ENCODE assay signal across 18 cellular contexts in the genomic region with DNA sequence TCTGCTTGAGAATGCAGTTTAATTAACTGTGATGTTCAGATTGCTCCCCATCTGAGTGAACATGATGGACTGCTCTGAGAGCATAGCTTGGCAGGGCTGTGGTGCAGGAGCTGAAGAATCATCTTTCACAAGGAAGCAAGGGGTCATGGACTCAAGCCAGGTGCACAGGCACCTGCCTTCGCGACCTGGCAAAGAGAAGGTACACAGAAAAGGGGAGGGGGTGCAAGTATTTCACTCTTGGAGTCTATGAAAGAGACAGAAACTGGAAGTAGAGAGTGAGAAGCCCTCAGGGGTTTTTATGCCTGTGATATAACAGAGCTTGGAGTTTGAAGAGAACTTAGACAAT.
DNase-seq lines count a peak whose midpoint lies in the region; ATAC-seq and TF ChIP-seq lines count a peak whose summit lies in the region.
"Had no signal": no experiment of that assay in that cellular context is flagged by ENCODE, and none has a peak within 500 bp of the region (broad histone marks: within the 10 kb centered on the region; RNA-seq: fewer than 3 reads in every experiment).

No MANE protein-coding gene starts in this region.

- peaks cover 3% of the 10 kb centered on the region; the same call in 1 of the 2 replicates for H3K4me1 ChIP-seq in GM23338 (ENCODE audit: insufficient read depth)
- peaks cover 13 to 14% of the 10 kb centered on the region in 2 donors for H3K4me1 ChIP-seq in muscle layer of duodenum (ENCODE audit: control insufficient read depth in 1 of 2, insufficient read depth in 2 of 2, low read length in 2 of 2)

- H3K27ac ChIP-seq in GM23338 (ENCODE audit: low read depth): no peak overlapping the region
- peak overlapping the region; percentile 50 for H3K27ac ChIP-seq in muscle layer of duodenum (ENCODE audit: low read length)
- H3K27ac ChIP-seq: GM23248 had no signal

- H3F3A ChIP-seq in GM23338 (replicated peaks; ENCODE audit: low read depth): no peaks in the 10 kb centered on the region

- TF ChIP-seq CTCF in GM23338 (conservative IDR thresholded peaks at IDR 0.05; ENCODE audit: low read depth in 2 of 2): no peak

- H3K4me3 ChIP-seq in GM23338 (no peak overlapping the region), muscle layer of duodenum (ENCODE audit: low read depth in 1 of 2, low read length in 2 of 2) (peak overlapping the region in 1 of 2 donors; percentile 7)
- H3K4me3 ChIP-seq: GM23248 had no signal

- no peak overlapping the region for H3K4me2 ChIP-seq in GM23338

- H3K36me3 ChIP-seq in GM23338 (ENCODE audit: insufficient read depth) (no peaks in the 10 kb centered on the region), muscle layer of duodenum (ENCODE audit: control insufficient read depth in 1 of 2, insufficient read depth in 2 of 2, low read length in 2 of 2) (no peaks in the 10 kb centered on the region)

- H3K27me3 Mint-ChIP-seq in GM23338 (ENCODE audit: insufficient read depth, low read depth, poor library complexity): peaks cover 2% of the 10 kb centered on the region
- H3K27me3 Mint-ChIP-seq: activated CD8-positive, alpha-beta memory T cell treated with anti-CD3 and anti-CD28 coated beads, Interleukin-2, amount 10 ng/mL, durations not matched to agents 7 days and 5 days; IgD-negative memory B cell had no signal

- peaks cover 20% of the 10 kb centered on the region for H3K4me1 Mint-ChIP-seq in GM23338
- H3K4me1 Mint-ChIP-seq: activated CD8-positive, alpha-beta memory T cell treated with anti-CD3 and anti-CD28 coated beads, Interleukin-2, amount 10 ng/mL, durations not matched to agents 7 days and 5 days; CD8-positive, alpha-beta memory T cell; IgD-negative memory B cell had no signal

- H3K9me3 Mint-ChIP-seq in GM23338: no peaks in the 10 kb centered on the region
- H3K9me3 Mint-ChIP-seq: IgD-negative memory B cell had no signal

- H3K9me2 ChIP-seq in GM23338 (ENCODE audit: insufficient read depth): 0 out of 2 replicates have a peak, but pooled peaks cover 2% of the 10 kb centered on the region

- no peaks in the 10 kb centered on the region for H3K36me3 Mint-ChIP-seq in GM23338 (ENCODE audit: low read depth)
- H3K36me3 Mint-ChIP-seq: activated CD8-positive, alpha-beta memory T cell treated with anti-CD3 and anti-CD28 coated beads, Interleukin-2, amount 10 ng/mL, durations not matched to agents 7 days and 5 days; CD8-positive, alpha-beta memory T cell had no signal

- no peak overlapping the region for H3K4me3 Mint-ChIP-seq in GM23338
- H3K4me3 Mint-ChIP-seq: activated CD8-positive, alpha-beta memory T cell treated with anti-CD3 and anti-CD28 coated beads, Interleukin-2, amount 10 ng/mL, durations not matched to agents 7 days and 5 days; CD8-positive, alpha-beta memory T cell; IgD-negative memory B cell had no signal

- no peaks in the 10 kb centered on the region for H4K20me1 ChIP-seq in GM23338 (replicated peaks; ENCODE audit: insufficient read depth)

- H3K9me3 ChIP-seq in muscle layer of duodenum (ENCODE audit: control insufficient read depth in 1 of 2, low read length in 2 of 2): no peaks in the 10 kb centered on the region

- POLR2A ChIA-PET in HEK293T (lab: Yijun Ruan, JAX): no interaction called here

- no peak overlapping the region for H3K27ac Mint-ChIP-seq in GM23338
- H3K27ac Mint-ChIP-seq: activated CD8-positive, alpha-beta memory T cell treated with anti-CD3 and anti-CD28 coated beads, Interleukin-2, amount 10 ng/mL, durations not matched to agents 7 days and 5 days; CD8-positive, alpha-beta memory T cell; IgD-negative memory B cell had no signal

- ATAC-seq in GM23338 (no peak), GM18867 (IDR thresholded peaks at IDR 0.05; ENCODE audit: unreplicated experiment) (no peak), GM18498 (IDR thresholded peaks at IDR 0.05; ENCODE audit: unreplicated experiment) (no peak)
- ATAC-seq: activated CD8-positive, alpha-beta memory T cell treated with anti-CD3 and anti-CD28 coated beads, Interleukin-2, amount 10 ng/mL, durations not matched to agents 7 days and 5 days had no signal

- DNase-seq in COLO668 (lab: John Stamatoyannopoulos, UW; ENCODE audit: unreplicated experiment) (peak; percentile 43), GM23338 (ENCODE audit: low spot score) (no peak), NCI-H774 (lab: John Stamatoyannopoulos, UW) (peak; percentile 49), HEK293T (ENCODE audit: extremely low spot score) (no peak), cerebellum (ENCODE audit: low spot score) (no peak)
- DNase-seq: activated CD8-positive, alpha-beta memory T cell treated with anti-CD3 and anti-CD28 coated beads, Interleukin-2, amount 10 ng/mL, durations not matched to agents 7 days and 5 days; caudate nucleus; CD8-positive, alpha-beta memory T cell; effector CD8-positive, alpha-beta T cell; nucleus accumbens; SIG-M5; stimulated activated CD4-positive, alpha-beta T cell treated with anti-CD3 and anti-CD28 coated beads, Interleukin-2, amount 100 ng/mL, for 24 hours; substantia nigra had no signal

- peak overlapping the region; percentile 56; the same call in 1 of the 2 replicates for H2AFZ ChIP-seq in GM23338
- H2AFZ ChIP-seq: GM23248 had no signal

- H3K27me3 ChIP-seq in GM23338 (ENCODE audit: insufficient read depth) (no peaks in the 10 kb centered on the region), muscle layer of duodenum (ENCODE audit: low read depth, low read length) (no peaks in the 10 kb centered on the region)

- H3K79me2 ChIP-seq in GM23338 (replicated peaks; ENCODE audit: insufficient read depth): no peaks in the 10 kb centered on the region

- CTCF ChIA-PET in HEK293T (lab: Yijun Ruan, JAX): interaction anchor here (0.6 to 1.0 kb wide), 3 partner anchors 10 to 455 kb away, joined by 3 read pairs; no protein-coding TSS in a partner anchor

TF ChIP-seq in GM23338, 12 proteins besides CTCF, POLR2A, EP300 and RAD21 (continues in another document):
- no peak for TF ChIP-seq JUNB (IDR thresholded peaks at IDR 0.05; ENCODE audit: unreplicated experiment)

TF ChIP-seq in HEK293T, 16 proteins besides CTCF, POLR2A, EP300 and RAD21:
- TF ChIP-seq ARNT (IDR thresholded peaks at IDR 0.05) (no peak), FOXM1 (IDR thresholded peaks at IDR 0.05; ENCODE audit: borderline replicate concordance) (no peak), ZNF384 (IDR thresholded peaks at IDR 0.05) (no peak), BHLHE40 (IDR thresholded peaks at IDR 0.05; ENCODE audit: borderline replicate concordance) (no peak), NFRKB (IDR thresholded peaks at IDR 0.05) (no peak), HDGF (IDR thresholded peaks at IDR 0.05; ENCODE audit: borderline replicate concordance) (no peak), CTBP1 (IDR thresholded peaks at IDR 0.05; ENCODE audit: borderline replicate concordance) (no peak), FOXK2 (IDR thresholded peaks at IDR 0.05) (no peak), L3MBTL2 (conservative IDR thresholded peaks at IDR 0.05) (no peak), ELF4 (IDR thresholded peaks at IDR 0.05) (no peak), TARDBP (IDR thresholded peaks at IDR 0.05) (no peak), SUZ12 (IDR thresholded peaks at IDR 0.05) (no peak), FOXA1 (IDR thresholded peaks at IDR 0.05) (no peak), LEF1 (IDR thresholded peaks at IDR 0.05; ENCODE audit: borderline replicate concordance) (no peak), SP1 (IDR thresholded peaks at IDR 0.05) (no peak)
- TF ChIP-seq, protein P1, sequence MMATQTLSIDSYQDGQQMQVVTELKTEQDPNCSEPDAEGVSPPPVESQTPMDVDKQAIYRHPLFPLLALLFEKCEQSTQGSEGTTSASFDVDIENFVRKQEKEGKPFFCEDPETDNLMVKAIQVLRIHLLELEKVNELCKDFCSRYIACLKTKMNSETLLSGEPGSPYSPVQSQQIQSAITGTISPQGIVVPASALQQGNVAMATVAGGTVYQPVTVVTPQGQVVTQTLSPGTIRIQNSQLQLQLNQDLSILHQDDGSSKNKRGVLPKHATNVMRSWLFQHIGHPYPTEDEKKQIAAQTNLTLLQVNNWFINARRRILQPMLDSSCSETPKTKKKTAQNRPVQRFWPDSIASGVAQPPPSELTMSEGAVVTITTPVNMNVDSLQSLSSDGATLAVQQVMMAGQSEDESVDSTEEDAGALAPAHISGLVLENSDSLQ (IDR thresholded peaks at IDR 0.05): no peak
TF ChIP-seq in HEK293T: peak in this region for 0.

Comparison
In these comparisons a context has a peak if more than half of its experiments do, and no peak if none do; other contexts are left out.
1. DNase-seq: peak in COLO668 (single experiment) and NCI-H774 (single experiment); none in GM23338 (single experiment), HEK293T (single experiment) and cerebellum (single experiment).